1 cellular context compared by ENCODE assay signal in genomic region chr1:52901384-52901783, GRCh38.
TF ChIP-seq lines count a peak whose summit lies in the region.

No MANE protein-coding gene starts in this region.

TF ChIP-seq in endothelial cell of umbilical vein, 7 proteins besides CTCF, POLR2A, EP300 and RAD21:
- TF ChIP-seq EZH2 (IDR thresholded peaks at IDR 0.05; ENCODE audit: borderline replicate concordance, low read depth, low read length, severe bottlenecking): no peak
- TF ChIP-seq MYC (IDR thresholded peaks at IDR 0.05; ENCODE audit: low read depth, low read length): no peak
- TF ChIP-seq GATA2 (IDR thresholded peaks at IDR 0.05; ENCODE audit: insufficient read depth, insufficient read length, low read depth, low read length): no peak
- TF ChIP-seq FOS (IDR thresholded peaks at IDR 0.05; ENCODE audit: borderline replicate concordance, insufficient read depth, low read length): no peak
- TF ChIP-seq MAX (IDR thresholded peaks at IDR 0.05; ENCODE audit: insufficient read depth, insufficient read length): no peak
- no peak for TF ChIP-seq JUN (IDR thresholded peaks at IDR 0.05; ENCODE audit: borderline replicate concordance, insufficient read depth, insufficient read length, low read depth)
- TF ChIP-seq POLR2AphosphoS5 (IDR thresholded peaks at IDR 0.05; ENCODE audit: insufficient read depth, low read depth, low read length): no peak
